8 cellular contexts compared by ENCODE assay signal in genomic region chr2:54838585-54839035, GRCh38.
A peak's percentile ranks its signal among the peaks of the same experiment; 100 is the strongest.
DNase-seq lines count a peak whose midpoint lies in the region; ATAC-seq and TF ChIP-seq lines count a peak whose summit lies in the region.

No MANE protein-coding gene starts in this region.

- H3K4me3 Mint-ChIP-seq in activated T-helper 17 cell treated with anti-CD3 and anti-CD28 coated beads, Interleukin-2, amount 50 U/mL, for 72 hours = no peak overlapping the region

- H3K9me3 ChIP-seq in osteoblast (ENCODE audit: low read depth, low read length) (no peaks in the 10 kb centered on the region), tibial nerve (no peaks in the 10 kb centered on the region)

- TF ChIP-seq EP300 in tibial nerve (IDR thresholded peaks at IDR 0.05) = no peak

- H3K27ac Mint-ChIP-seq in activated T-helper 17 cell treated with anti-CD3 and anti-CD28 coated beads, Interleukin-2, amount 50 U/mL, for 72 hours = no peak overlapping the region

- DNase-seq in CMK (ENCODE audit: low read depth) (peak; percentile 38), GM19240 (ENCODE audit: insufficient read length, low spot score) (peak; percentile 45), HT1080 (ENCODE audit: low read depth) (peak; percentile 78), RPMI7951 (ENCODE audit: low read depth) (peak; percentile 77), foreskin fibroblast (peak; percentile 62 to 88), osteoblast (ENCODE audit: insufficient read length, low spot score, missing footprints) (peak; percentile 85), tibial nerve (ENCODE audit: low spot score in 2 of 2) (peak; percentile 64 to 83)

- TF ChIP-seq POLR2A in tibial nerve (IDR thresholded peaks at IDR 0.05) = no peak

- H3K36me3 ChIP-seq in osteoblast (ENCODE audit: insufficient read depth, low read length) (no peaks in the 10 kb centered on the region), tibial nerve (no peaks in the 10 kb centered on the region)

- H3K27me3 ChIP-seq in osteoblast (ENCODE audit: insufficient read depth, low read length) (no peaks in the 10 kb centered on the region), tibial nerve (no peaks in the 10 kb centered on the region)

- no peaks in the 10 kb centered on the region for H4K20me1 ChIP-seq in osteoblast (ENCODE audit: insufficient read depth, low read length)

- no peak overlapping the region for H3K4me3 ChIP-seq in foreskin fibroblast (ENCODE audit: low read depth in 1 of 2, low read length in 2 of 2)
- H3K4me3 ChIP-seq in osteoblast (ENCODE audit: insufficient read depth, low read length) = no peak overlapping the region
- H3K4me3 ChIP-seq in tibial nerve = no peak overlapping the region

- no peaks in the 10 kb centered on the region for H3K4me1 Mint-ChIP-seq in activated T-helper 17 cell treated with anti-CD3 and anti-CD28 coated beads, Interleukin-2, amount 50 U/mL, for 72 hours

- 4 to 8% methylated on average over 4 of the region's 4 CpGs for WGBS in tibial nerve, 2 donors

- H3K27ac ChIP-seq in osteoblast (ENCODE audit: low read depth, low read length) = no peak overlapping the region
- H3K27ac ChIP-seq in tibial nerve = no peak overlapping the region

- no peaks in the 10 kb centered on the region for H3K27me3 Mint-ChIP-seq in activated T-helper 17 cell treated with anti-CD3 and anti-CD28 coated beads, Interleukin-2, amount 50 U/mL, for 72 hours

- H2AFZ ChIP-seq in osteoblast (ENCODE audit: low read length) = peak overlapping the region; percentile 7

- peaks cover 3% of the 10 kb centered on the region for H3K4me1 ChIP-seq in osteoblast (ENCODE audit: insufficient read depth, low read length)
- H3K4me1 ChIP-seq in tibial nerve = peaks cover 0 to 4% (median 0%) of the 10 kb centered on the region in 4 donors

- no peak overlapping the region for H3K4me2 ChIP-seq in osteoblast (ENCODE audit: insufficient read depth, low read length)

- ATAC-seq in activated T-helper 17 cell treated with anti-CD3 and anti-CD28 coated beads, Interleukin-2, amount 50 U/mL, for 72 hours (replicated peaks) = peak; percentile 89

- H3K79me2 ChIP-seq in osteoblast (ENCODE audit: insufficient read depth, low read length) = no peaks in the 10 kb centered on the region

- no peaks in the 10 kb centered on the region for H3K36me3 Mint-ChIP-seq in activated T-helper 17 cell treated with anti-CD3 and anti-CD28 coated beads, Interleukin-2, amount 50 U/mL, for 72 hours (ENCODE audit: low read depth)

- TF ChIP-seq CTCF in foreskin fibroblast (IDR thresholded peaks at IDR 0.05; ENCODE audit: low read depth, low read length) (peak; percentile 86), osteoblast (IDR thresholded peaks at IDR 0.05; ENCODE audit: extremely low read depth, low read depth, low read length) (peak; percentile 96), tibial nerve (IDR thresholded peaks at IDR 0.05) (peak; percentile 74 to 83 (median 80))

- H3K9me3 Mint-ChIP-seq in activated T-helper 17 cell treated with anti-CD3 and anti-CD28 coated beads, Interleukin-2, amount 50 U/mL, for 72 hours = no peaks in the 10 kb centered on the region
